In the genomic region with DNA sequence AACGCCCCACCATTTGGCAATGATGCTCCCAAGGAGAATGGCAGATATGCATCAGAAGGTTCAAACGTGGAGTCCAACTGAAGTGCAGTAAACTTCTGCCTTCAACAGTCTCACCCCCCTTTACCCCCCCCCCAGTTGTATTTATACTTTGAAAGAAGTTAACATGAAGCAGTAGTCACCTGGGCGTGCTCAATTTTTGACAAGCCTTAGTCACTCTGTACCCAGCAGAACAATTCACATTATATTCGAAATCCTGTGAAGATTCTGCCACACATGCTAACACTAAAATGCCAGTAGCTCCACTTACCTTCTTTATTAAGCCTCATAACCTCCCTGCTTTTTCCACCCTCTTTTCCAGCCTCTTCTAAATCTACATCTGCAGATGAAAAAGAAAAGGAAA, we compare ENCODE assay signal across 8 cellular contexts. TPM values are rescaled to one million over a fixed set of nuclear protein-coding genes. Genes with fewer than 3 reads are reported as not detected.
A peak's percentile ranks its signal among the peaks of the same experiment; 100 is the strongest.
DNase-seq lines count a peak whose midpoint lies in the region; ATAC-seq, FAIRE-seq and TF ChIP-seq lines count a peak whose summit lies in the region.

No MANE protein-coding gene starts in this region.

- H3K36me3 Mint-ChIP-seq in mesothelial cell of epicardium, result peaks cover 10% of the 10 kb centered on the region

- H3K27ac ChIP-seq in heart right ventricle, result peak overlapping the region in 3 of 10 donors; percentile 77 to 91 (median 83)
- H3K27ac ChIP-seq in urinary bladder (ENCODE audit: low read depth), result no peak overlapping the region

- H3K27me3 Mint-ChIP-seq in mesothelial cell of epicardium (ENCODE audit: low read depth), result peaks cover 23% of the 10 kb centered on the region

- no peak for TF ChIP-seq CTCF in heart right ventricle (IDR thresholded peaks at IDR 0.05)
- TF ChIP-seq CTCF in bronchial epithelial cell (IDR thresholded peaks at IDR 0.05; ENCODE audit: insufficient read depth, low read length, severe bottlenecking), result no peak
- TF ChIP-seq CTCF in mesothelial cell of epicardium (IDR thresholded peaks at IDR 0.05; ENCODE audit: unreplicated experiment), result no peak

- H3K4me1 ChIP-seq in heart right ventricle, result peaks cover 0 to 34% (median 11%) of the 10 kb centered on the region in 9 donors
- H3K4me1 ChIP-seq in urinary bladder (ENCODE audit: insufficient read depth), result no peaks in the 10 kb centered on the region

- peak overlapping the region; percentile 98 for H3K27ac Mint-ChIP-seq in mesothelial cell of epicardium

- no peak for FAIRE-seq in bronchial epithelial cell (lab: Jason Lieb, UNC)

- H3K9me3 ChIP-seq in heart right ventricle, result no peaks in the 10 kb centered on the region

- H3K36me3 ChIP-seq in heart right ventricle (peaks cover 0 to 14% (median 0%) of the 10 kb centered on the region in 9 donors), bronchial epithelial cell (ENCODE audit: control insufficient read depth, insufficient read depth, low read length) (peaks cover 1% of the 10 kb centered on the region), urinary bladder (ENCODE audit: insufficient read depth) (no peaks in the 10 kb centered on the region)

- peak overlapping the region; percentile 97 for H3K4me3 Mint-ChIP-seq in mesothelial cell of epicardium

- H3K9me3 Mint-ChIP-seq in mesothelial cell of epicardium, result peaks cover 3% of the 10 kb centered on the region

- DNase-seq in heart right ventricle (no peak), cardiac septum (ENCODE audit: low spot score) (no peak), bronchial epithelial cell (ENCODE audit: low read depth) (peak; percentile 21), mesothelial cell of epicardium (ENCODE audit: low spot score in 2 of 2, unreplicated experiment in 2 of 2) (no peak), NOMO-1 treated with DMSO at 0.1 percent for 48 hours (lab: John Stamatoyannopoulos, UW; ENCODE audit: unreplicated experiment) (no peak)

- 61 to 62% methylated on average over 4 of the region's 4 CpGs for WGBS in heart right ventricle, 2 donors
- WGBS in urinary bladder, result 34% methylated on average over 4 of the region's 4 CpGs

- ATAC-seq in heart right ventricle (no peak), HG03139 (IDR thresholded peaks at IDR 0.05; ENCODE audit: unreplicated experiment) (no peak), GM18873 (IDR thresholded peaks at IDR 0.05; ENCODE audit: low FRiP score, unreplicated experiment) (no peak)

- H3K4me1 Mint-ChIP-seq in mesothelial cell of epicardium, result peaks cover 21% of the 10 kb centered on the region

- intact Hi-C loops in heart right ventricle (cut with DNase I), result loop anchor here in 7 of 10 donors (10.0 kb wide), 5 partner anchors 111 to 221 kb away; no protein-coding TSS in a partner anchor
- intact Hi-C loops in cardiac septum (cut with DNase I), result loop anchor here (5.0 to 10.0 kb wide), 3 partner anchors 101 to 221 kb away; no protein-coding TSS in a partner anchor

- H3K4me3 ChIP-seq in heart right ventricle (peak overlapping the region; percentile 57 to 89 (median 72)), bronchial epithelial cell (ENCODE audit: low read depth, low read length) (peak overlapping the region; percentile 70), urinary bladder (ENCODE audit: low read depth, low read length) (peak overlapping the region; percentile 68)

- H3K27me3 ChIP-seq in heart right ventricle (peaks cover 0 to 18% (median 0%) of the 10 kb centered on the region in 7 donors), bronchial epithelial cell (ENCODE audit: control insufficient read depth, insufficient read depth, low read length) (no peaks in the 10 kb centered on the region)

RNA-seq across cellular contexts. Expression of gene ATXN7L1, which starts 0.9 kb away (rescaled TPM):
- 1 to 10 TPM; 3.1 to 7.2 (median 5.6) TPM for total RNA-seq in heart right ventricle
- 1 to 10 TPM; 1.7 to 2.9 TPM for polyA plus RNA-seq in heart right ventricle
- 5.5 TPM for total RNA-seq in cardiac septum
- 2.4 and 4.2 TPM in 2 replicates for total RNA-seq in bronchial epithelial cell
- total RNA-seq in mesothelial cell of epicardium, result 17.9 to 18.7 TPM (median 18.0 TPM) in 3 replicates
- 19.3 TPM for total RNA-seq in urinary bladder
- polyA plus RNA-seq in urinary bladder, result 7.1 TPM
